In genomic region chr5:135072357-135073247, GRCh38 we compare ENCODE assay signal across 21 cellular contexts. TPM values are rescaled to one million over a fixed set of nuclear protein-coding genes. Genes with fewer than 3 reads are reported as not detected.
DNase-seq lines count a peak whose midpoint lies in the region; ATAC-seq and TF ChIP-seq lines count a peak whose summit lies in the region.
"Had no signal": no experiment of that assay in that cellular context is flagged by ENCODE, and none has a peak within 500 bp of the region (broad histone marks: within the 10 kb centered on the region; RNA-seq: fewer than 3 reads in every experiment).

No MANE protein-coding gene starts in this region.

- no peaks in the 10 kb centered on the region for H3K4me1 Mint-ChIP-seq in activated B cell treated with CpG ODN at 0.5 μM for 24 hours
- H3K4me1 Mint-ChIP-seq: activated naive CD8-positive, alpha-beta T cell treated with anti-CD3 and anti-CD28 coated beads, Interleukin-2, amount 50 U/mL, for 24 hours; B cell had no signal

- POLR2A ChIA-PET in IMR-90 (lab: Charles Lee; ENCODE audit: unreplicated experiment) (no interaction called here), activated B cell treated with CpG ODN at 0.5 μM for 24 hours (lab: Charles Lee) (no interaction called here)

- H3K36me3 Mint-ChIP-seq in activated B cell treated with CpG ODN at 0.5 μM for 24 hours (ENCODE audit: low read depth) = no peaks in the 10 kb centered on the region

- H3K9me3 ChIP-seq in IMR-90 (ENCODE audit: control insufficient read depth, insufficient read depth, low read length) = no peaks in the 10 kb centered on the region
- H3K9me3 ChIP-seq in mucosa of descending colon = no peaks in the 10 kb centered on the region
- H3K9me3 ChIP-seq: ovary had no signal

- no peaks in the 10 kb centered on the region for H3K79me1 ChIP-seq in IMR-90 (ENCODE audit: low read depth in 1 of 2, low read length in 2 of 2)

- intact Hi-C loops in IMR-90 (cut with micrococcal nuclease) = no loop called here
- intact Hi-C loops in activated B cell treated with CpG ODN at 0.5 μM for 24 hours (cut with micrococcal nuclease) = no loop called here
- intact Hi-C loops in mucosa of descending colon (cut with DNase I, micrococcal nuclease) = no loop called here

- dilution Hi-C loops in IMR-90 (cut with HindIII; ENCODE audit: low sequenced_read_pairs, unreplicated experiment) = no loop called here

- H3K27me3 ChIP-seq in IMR-90 (ENCODE audit: control insufficient read depth, insufficient read depth, low read length) = no peaks in the 10 kb centered on the region
- H3K27me3 ChIP-seq: ovary had no signal

- no peak for ATAC-seq in IMR-90 (ENCODE audit: low read depth)
- ATAC-seq in activated B cell treated with CpG ODN at 0.5 μM for 24 hours (ENCODE audit: low read depth) = no peak
- ATAC-seq in mucosa of descending colon = peak; percentile 27
- ATAC-seq in GM21381 (IDR thresholded peaks at IDR 0.05; ENCODE audit: unreplicated experiment) = no peak
- no peak for ATAC-seq in GM19452 (IDR thresholded peaks at IDR 0.05; ENCODE audit: unreplicated experiment)
- ATAC-seq: activated naive CD8-positive, alpha-beta T cell treated with anti-CD3 and anti-CD28 coated beads, Interleukin-2, amount 50 U/mL, for 24 hours; HepG2 had no signal

- H4K8ac ChIP-seq in IMR-90 (ENCODE audit: low read depth in 2 of 2, low read length in 2 of 2) = peak overlapping the region in 1 of 2 experiments; percentile 34; a peak in 1 of 4 replicates

- H3K9me3 Mint-ChIP-seq in activated B cell treated with CpG ODN at 0.5 μM for 24 hours = no peaks in the 10 kb centered on the region
- H3K9me3 Mint-ChIP-seq: activated naive CD8-positive, alpha-beta T cell treated with anti-CD3 and anti-CD28 coated beads, Interleukin-2, amount 50 U/mL, for 24 hours had no signal

- CTCF ChIA-PET in IMR-90 (lab: Yijun Ruan, JAX) = interaction anchor here (0.7 kb wide), 1 partner anchor 10 kb away, joined by 3 read pairs; no protein-coding TSS in a partner anchor
- CTCF ChIA-PET in activated B cell treated with CpG ODN at 0.5 μM for 24 hours (lab: Charles Lee) = no interaction called here

- 64% methylated on average over 8 of the region's 13 CpGs; no CpG with 5 or more reads in 1 of the 2 experiments for WGBS in IMR-90 (ENCODE audit: extremely low coverage in 2 of 2, insufficient read length in 1 of 2), 2 experiments

- BruUV-seq in IMR-90 (replicated peaks; lab: Mats Ljungman, UMichigan) = no TSS peak

- peak overlapping the region; percentile 39 for H2AK9ac ChIP-seq in IMR-90 (replicated peaks; ENCODE audit: low read depth, low read length, poor library complexity)

- in situ Hi-C loops in IMR-90 (cut with MboI; ENCODE audit: low sequenced_read_pairs) = no loop called here

- no peak overlapping the region; the same call in 1 of the 2 replicates for H4K91ac ChIP-seq in IMR-90 (ENCODE audit: insufficient read depth, low read depth, low read length)

- no peak overlapping the region for H3K23ac ChIP-seq in IMR-90 (ENCODE audit: low read depth, low read length)

- no peak overlapping the region for H3K14ac ChIP-seq in IMR-90 (replicated peaks; ENCODE audit: low read depth, low read length)

- peak overlapping the region; percentile 29 for H2AFZ ChIP-seq in IMR-90 (replicated peaks; ENCODE audit: low read length, poor library complexity)

- H3K56ac ChIP-seq in IMR-90 (ENCODE audit: extremely low read depth, insufficient read depth, low read length) = no peak overlapping the region

- peak overlapping the region; percentile 33; the same call in 1 of the 2 replicates for H2BK120ac ChIP-seq in IMR-90 (ENCODE audit: low read depth, low read length)

- DNase-seq in COR-L47 (lab: John Stamatoyannopoulos, UW) (peak; percentile 78), IMR-90 (no peak), activated B cell treated with CpG ODN at 0.5 μM for 24 hours (peak; percentile 7), mucosa of descending colon (no peak), GOT3 (lab: John Stamatoyannopoulos, UW) (no peak)
- no peak for DNase-seq in activated CD4-positive, CD25-positive, alpha-beta regulatory T cell treated with anti-CD3 and anti-CD28 coated beads, Interleukin-2, amount 50 U/mL, for 72 hours
- DNase-seq: activated CD4-positive, alpha-beta T cell treated with anti-CD3 and anti-CD28 coated beads for 4 hours; activated naive CD8-positive, alpha-beta T cell treated with anti-CD3 and anti-CD28 coated beads, Interleukin-2, amount 50 U/mL, for 24 hours; activated T-cell treated with anti-CD3 and anti-CD28 coated beads, Interleukin-2, amount 50 U/mL, for 1 hour; central memory CD4-positive, alpha-beta T cell; DND-41; kidney; midbrain; NCI-H1092; NK-92 treated with Interleukin-12 subunit alpha and Interleukin-12 subunit beta, amount 100 ng/mL, for 24 hours; SIG-M5 had no signal

- H3K36me3 ChIP-seq in IMR-90 (ENCODE audit: control insufficient read depth, insufficient read depth, low read length) = peaks cover 3% of the 10 kb centered on the region; the same call in 1 of the 2 replicates
- no peaks in the 10 kb centered on the region for H3K36me3 ChIP-seq in mucosa of descending colon (ENCODE audit: low read depth)
- H3K36me3 ChIP-seq: ovary had no signal

- H3K4me3 Mint-ChIP-seq in activated B cell treated with CpG ODN at 0.5 μM for 24 hours = no peak overlapping the region
- H3K4me3 Mint-ChIP-seq: activated naive CD8-positive, alpha-beta T cell treated with anti-CD3 and anti-CD28 coated beads, Interleukin-2, amount 50 U/mL, for 24 hours; B cell had no signal

- H2AK5ac ChIP-seq in IMR-90 (ENCODE audit: low read depth, low read length) = peak overlapping the region; percentile 67

- no peak overlapping the region for H3K27ac Mint-ChIP-seq in activated B cell treated with CpG ODN at 0.5 μM for 24 hours
- H3K27ac Mint-ChIP-seq: activated naive CD8-positive, alpha-beta T cell treated with anti-CD3 and anti-CD28 coated beads, Interleukin-2, amount 50 U/mL, for 24 hours; B cell had no signal

- no peak overlapping the region for H2BK15ac ChIP-seq in IMR-90 (ENCODE audit: low read depth, low read length)

- no peaks in the 10 kb centered on the region for H3K9me1 ChIP-seq in IMR-90 (ENCODE audit: insufficient read depth, low read length)

- H3K4me3 ChIP-seq in IMR-90 (ENCODE audit: insufficient read depth, low read depth, low read length) (no peak overlapping the region), mucosa of descending colon (no peak overlapping the region)
- H3K4me3 ChIP-seq: ovary had no signal

- H3K27ac ChIP-seq in IMR-90 (ENCODE audit: insufficient read depth, low read length) = no peak overlapping the region
- H3K27ac ChIP-seq: ovary had no signal

- H3K4me1 ChIP-seq in IMR-90 (ENCODE audit: control insufficient read depth, insufficient read depth, low read length) = peaks cover 11% of the 10 kb centered on the region
- H3K4me1 ChIP-seq in mucosa of descending colon (ENCODE audit: low read depth) = no peaks in the 10 kb centered on the region

- H3K4ac ChIP-seq in IMR-90 (ENCODE audit: low read depth, low read length) = no peak overlapping the region; the same call in 1 of the 2 replicates

- no peak overlapping the region; the same call in 1 of the 2 replicates for H3K18ac ChIP-seq in IMR-90 (ENCODE audit: low read depth, low read length)

- H3K27me3 Mint-ChIP-seq in activated B cell treated with CpG ODN at 0.5 μM for 24 hours = peaks cover 3% of the 10 kb centered on the region

- H3K4me2 ChIP-seq in IMR-90 (ENCODE audit: low read depth, low read length) = no peak overlapping the region

- peaks cover 2% of the 10 kb centered on the region for H4K20me1 ChIP-seq in IMR-90 (ENCODE audit: insufficient read depth, low read length)

- H4K5ac ChIP-seq in IMR-90 (ENCODE audit: low read depth, low read length) = no peak overlapping the region

- 0 out of 2 replicates have a peak overlapping the region, but pooled peaks have one; percentile 18 for H2BK20ac ChIP-seq in IMR-90 (ENCODE audit: low read depth, low read length)

- TF ChIP-seq RAD21 in IMR-90 (IDR thresholded peaks at IDR 0.05; ENCODE audit: low read length) = no peak

- TF ChIP-seq CTCF in IMR-90 (conservative IDR thresholded peaks at IDR 0.05; ENCODE audit: low read depth, low read length) (no peak), activated B cell treated with CpG ODN at 0.5 μM for 24 hours (IDR thresholded peaks at IDR 0.05) (no peak), mucosa of descending colon (IDR thresholded peaks at IDR 0.05) (no peak)

- no peak for TF ChIP-seq POLR2A in IMR-90 (IDR thresholded peaks at IDR 0.05; ENCODE audit: low read depth, low read length)

- H2BK5ac ChIP-seq in IMR-90 (ENCODE audit: low read depth, low read length, poor library complexity, severe bottlenecking) = no peak overlapping the region

- no peak overlapping the region for H3K9ac ChIP-seq in IMR-90 (ENCODE audit: low read depth, low read length)

TF ChIP-seq in IMR-90, 13 proteins besides CTCF, POLR2A, EP300 and RAD21:
- TF ChIP-seq RCOR1 (IDR thresholded peaks at IDR 0.05; ENCODE audit: insufficient replicate concordance, low read length) (no peak), MXI1 (IDR thresholded peaks at IDR 0.05; ENCODE audit: borderline replicate concordance, low read depth, low read length) (no peak), NFE2L2 (IDR thresholded peaks at IDR 0.05; ENCODE audit: low read depth, low read length) (no peak), USF2 (IDR thresholded peaks at IDR 0.05; ENCODE audit: low read depth, low read length) (no peak), CHD1 (IDR thresholded peaks at IDR 0.05; ENCODE audit: low read depth, low read length) (no peak), MAZ (IDR thresholded peaks at IDR 0.05; ENCODE audit: borderline replicate concordance, low read depth, low read length) (no peak), MAFK (IDR thresholded peaks at IDR 0.05; ENCODE audit: low read depth, low read length) (no peak), RFX5 (IDR thresholded peaks at IDR 0.05; ENCODE audit: low read depth, low read length) (no peak), BHLHE40 (IDR thresholded peaks at IDR 0.05; ENCODE audit: low read depth, low read length) (no peak), CEBPB (IDR thresholded peaks at IDR 0.05; ENCODE audit: low read depth, low read length) (no peak)

RNA-seq across cellular contexts. Expression of gene PITX1, which starts 38.6 kb away (rescaled TPM):
- total RNA-seq in IMR-90 (2012; rRNA removed) = 10.3 and 10.4 TPM in 2 replicates
- 29.8 and 41.9 TPM in 2 replicates for polyA plus RNA-seq in IMR-90 (2012; rRNA removed)
- 29.9 and 83.6 TPM in 2 replicates for polyA plus RNA-seq in IMR-90 (2012; cell fraction: cytosol; rRNA removed)
- polyA plus RNA-seq in IMR-90 (2012; cell fraction: nucleus; rRNA removed; ENCODE audit: low replicate concordance) = 40.5 and 74.0 TPM in 2 replicates
- total RNA-seq in activated B cell treated with CpG ODN at 0.5 μM for 24 hours = not detected in 2 replicates
- total RNA-seq in mucosa of descending colon = 10 to 100 TPM in 1 of 3 donors, 1 to 10 TPM in 2; 5.0 to 10.7 (median 6.2) TPM
- total RNA-seq: B cell, kidney had no signal

Comparison
In these comparisons a context has a peak if more than half of its experiments do, and no peak if none do; other contexts are left out.
1. DNase-seq: peak in COR-L47 (single experiment) and activated B cell treated with CpG ODN at 0.5 μM for 24 hours (single experiment); none in IMR-90 (single experiment), mucosa of descending colon (0 of 3), GOT3 (single experiment) and activated CD4-positive, CD25-positive, alpha-beta regulatory T cell treated with anti-CD3 and anti-CD28 coated beads, Interleukin-2, amount 50 U/mL, for 72 hours (single experiment).